In the genomic region with DNA sequence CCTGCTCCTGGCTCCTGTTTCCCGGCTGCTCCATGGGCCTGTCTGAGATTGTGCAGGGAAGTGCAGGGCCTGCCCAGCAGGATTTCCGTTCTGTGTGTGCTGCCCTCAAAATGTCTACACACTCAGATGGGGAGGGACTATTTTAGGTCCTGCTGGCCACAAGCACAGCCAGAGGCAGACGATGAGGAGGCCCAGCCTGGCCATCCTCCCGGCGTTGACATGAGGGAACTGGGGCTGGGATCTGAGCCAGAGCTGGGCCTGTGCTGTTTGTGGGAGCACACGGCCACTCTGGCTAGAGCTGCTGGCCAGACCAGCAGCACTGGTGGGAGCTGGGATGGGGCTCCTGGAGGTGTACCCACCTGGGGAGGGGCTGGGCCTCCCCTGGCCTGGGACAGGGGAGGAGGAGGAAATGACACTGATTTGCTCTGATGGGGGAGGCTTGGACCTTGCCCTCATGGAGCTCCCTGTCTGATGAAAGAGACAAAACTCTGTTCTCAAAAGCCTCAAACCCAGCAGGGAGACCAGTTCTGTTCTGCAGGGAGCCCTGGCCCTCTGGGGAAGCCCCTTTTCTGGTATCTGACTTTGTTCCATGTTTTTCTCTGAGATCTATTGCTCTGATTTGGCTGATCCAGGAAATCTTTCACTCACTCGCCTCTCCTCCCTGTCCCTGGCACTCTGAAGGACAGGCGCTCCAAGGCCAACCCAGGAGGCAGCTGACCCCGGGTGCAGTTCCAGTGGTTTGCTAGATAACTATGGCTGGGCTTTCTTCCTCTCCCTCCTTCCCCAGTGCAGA, we compare ENCODE assay signal across 9 cellular contexts.
A peak's percentile ranks its signal among the peaks of the same experiment; 100 is the strongest.
DNase-seq lines count a peak whose midpoint lies in the region; ATAC-seq and TF ChIP-seq lines count a peak whose summit lies in the region.
"Had no signal": no experiment of that assay in that cellular context is flagged by ENCODE, and none has a peak within 500 bp of the region (broad histone marks: within the 10 kb centered on the region; RNA-seq: fewer than 3 reads in every experiment).

No MANE protein-coding gene starts in this region.

- TF ChIP-seq CTCF in fibroblast of villous mesenchyme (IDR thresholded peaks at IDR 0.05; ENCODE audit: insufficient read depth, low read depth, low read length) = no peak
- TF ChIP-seq CTCF in nephron (IDR thresholded peaks at IDR 0.05; ENCODE audit: unreplicated experiment in 3 of 3) = no peak
- no peak for TF ChIP-seq CTCF in vagina (IDR thresholded peaks at IDR 0.05)

- DNase-seq in activated T-cell treated with anti-CD3 and anti-CD28 coated beads, Interleukin-2, amount 50 U/mL, for 24 hours = peak; percentile 11
- DNase-seq in activated T-cell treated with anti-CD3 and anti-CD28 coated beads, Interleukin-2, amount 50 U/mL, for 72 hours = no peak
- DNase-seq in fibroblast of villous mesenchyme (ENCODE audit: low read depth) (peak; percentile 17), vagina (ENCODE audit: extremely low spot score in 2 of 2) (peak; percentile 85 to 86), NCI-H187 (lab: John Stamatoyannopoulos, UW) (no peak), NCI-H1092 (lab: John Stamatoyannopoulos, UW) (no peak), 8988T (no peak)

- no peak overlapping the region for H3K27ac Mint-ChIP-seq in activated T-cell treated with anti-CD3 and anti-CD28 coated beads, Interleukin-2, amount 50 U/mL, for 24 hours
- no peak overlapping the region for H3K27ac Mint-ChIP-seq in activated T-cell treated with anti-CD3 and anti-CD28 coated beads, Interleukin-2, amount 50 U/mL, for 72 hours
- H3K27ac Mint-ChIP-seq in nephron = peak overlapping the region; percentile 34 to 92 (median 88)

- no peak for TF ChIP-seq POLR2A in vagina (IDR thresholded peaks at IDR 0.05)

- H3K9me3 ChIP-seq in vagina = no peaks in the 10 kb centered on the region

- ATAC-seq in activated T-cell treated with anti-CD3 and anti-CD28 coated beads, Interleukin-2, amount 50 U/mL, for 72 hours (replicated peaks in 1 of 2) = no peak

- H3K27me3 ChIP-seq in vagina = no peaks in the 10 kb centered on the region

- H3K36me3 Mint-ChIP-seq in activated T-cell treated with anti-CD3 and anti-CD28 coated beads, Interleukin-2, amount 50 U/mL, for 24 hours (ENCODE audit: low read depth) = no peaks in the 10 kb centered on the region
- no peaks in the 10 kb centered on the region for H3K36me3 Mint-ChIP-seq in activated T-cell treated with anti-CD3 and anti-CD28 coated beads, Interleukin-2, amount 50 U/mL, for 72 hours (ENCODE audit: insufficient read depth in 2 of 2)
- H3K36me3 Mint-ChIP-seq in nephron (ENCODE audit: low read depth) = no peaks in the 10 kb centered on the region

- peaks cover 3% of the 10 kb centered on the region for H3K27me3 Mint-ChIP-seq in activated T-cell treated with anti-CD3 and anti-CD28 coated beads, Interleukin-2, amount 50 U/mL, for 24 hours
- no peaks in the 10 kb centered on the region for H3K27me3 Mint-ChIP-seq in activated T-cell treated with anti-CD3 and anti-CD28 coated beads, Interleukin-2, amount 50 U/mL, for 72 hours (ENCODE audit: low read depth)
- peaks cover 19% of the 10 kb centered on the region for H3K27me3 Mint-ChIP-seq in nephron (ENCODE audit: low read depth)

- peak overlapping the region; percentile 66 for H3K27ac ChIP-seq in vagina
- H3K27ac ChIP-seq: epithelial cell of prostate had no signal

- H3K4me3 ChIP-seq in fibroblast of villous mesenchyme (ENCODE audit: low read depth, low read length) = no peak overlapping the region
- H3K4me3 ChIP-seq in vagina = no peak overlapping the region

- intact Hi-C loops in vagina (cut with DNase I) = no loop called here

- peaks cover 15% of the 10 kb centered on the region for H3K4me1 ChIP-seq in vagina

- no peaks in the 10 kb centered on the region for H3K9me3 Mint-ChIP-seq in activated T-cell treated with anti-CD3 and anti-CD28 coated beads, Interleukin-2, amount 50 U/mL, for 24 hours
- H3K9me3 Mint-ChIP-seq in activated T-cell treated with anti-CD3 and anti-CD28 coated beads, Interleukin-2, amount 50 U/mL, for 72 hours = no peaks in the 10 kb centered on the region
- no peaks in the 10 kb centered on the region for H3K9me3 Mint-ChIP-seq in nephron

- H3K4me3 Mint-ChIP-seq in activated T-cell treated with anti-CD3 and anti-CD28 coated beads, Interleukin-2, amount 50 U/mL, for 24 hours = no peak overlapping the region
- no peak overlapping the region for H3K4me3 Mint-ChIP-seq in activated T-cell treated with anti-CD3 and anti-CD28 coated beads, Interleukin-2, amount 50 U/mL, for 72 hours
- peak overlapping the region in 1 of 3 experiments; percentile 11 for H3K4me3 Mint-ChIP-seq in nephron

- H3K4me1 Mint-ChIP-seq in activated T-cell treated with anti-CD3 and anti-CD28 coated beads, Interleukin-2, amount 50 U/mL, for 24 hours (ENCODE audit: low read depth) = no peaks in the 10 kb centered on the region
- H3K4me1 Mint-ChIP-seq in activated T-cell treated with anti-CD3 and anti-CD28 coated beads, Interleukin-2, amount 50 U/mL, for 72 hours (ENCODE audit: low read depth) = no peaks in the 10 kb centered on the region
- peaks cover 26% of the 10 kb centered on the region for H3K4me1 Mint-ChIP-seq in nephron

- H3K36me3 ChIP-seq in vagina = no peaks in the 10 kb centered on the region

Comparison
In these comparisons a context has a peak if more than half of its experiments do, and no peak if none do; other contexts are left out.
1. DNase-seq: peak in activated T-cell treated with anti-CD3 and anti-CD28 coated beads, Interleukin-2, amount 50 U/mL, for 24 hours (single experiment), fibroblast of villous mesenchyme (single experiment) and vagina (2 of 2); none in activated T-cell treated with anti-CD3 and anti-CD28 coated beads, Interleukin-2, amount 50 U/mL, for 72 hours (0 of 2), NCI-H187 (0 of 2), NCI-H1092 (single experiment) and 8988T (single experiment).
2. H3K27ac Mint-ChIP-seq: peak in nephron (3 of 3); none in activated T-cell treated with anti-CD3 and anti-CD28 coated beads, Interleukin-2, amount 50 U/mL, for 24 hours (single experiment) and activated T-cell treated with anti-CD3 and anti-CD28 coated beads, Interleukin-2, amount 50 U/mL, for 72 hours (single experiment).